In genomic region chr2:168500516-168500915, GRCh38 we compare ENCODE assay signal across 22 cellular contexts. TPM values are rescaled to one million over a fixed set of nuclear protein-coding genes. Genes with fewer than 3 reads are reported as not detected.
A peak's percentile ranks its signal among the peaks of the same experiment; 100 is the strongest.
DNase-seq lines count a peak whose midpoint lies in the region; ATAC-seq and TF ChIP-seq lines count a peak whose summit lies in the region.
"Had no signal": no experiment of that assay in that cellular context is flagged by ENCODE, and none has a peak within 500 bp of the region (broad histone marks: within the 10 kb centered on the region; RNA-seq: fewer than 3 reads in every experiment).

No MANE protein-coding gene starts in this region.

- DNase-seq in amniotic epithelial cell (ENCODE audit: low read depth) (peak; percentile 58), glutamatergic neuron (no peak), retinal pigment epithelial cell (ENCODE audit: low read depth) (peak; percentile 81), LoVo (ENCODE audit: low spot score) (no peak), HFFc6 (no peak)
- DNase-seq: BE2C; Calu3; CD4-positive, alpha-beta memory T cell; DMS153; H9; IMR-90; NCI-H1694; NCI-H2081; NCI-H2171; NCI-H345; NCI-H524; Peyer's patch had no signal

- H3K27me3 ChIP-seq in BLaER1 treated with 17β-estradiol and CSF1 and Interleukin-3, amounts not matched to agents 10 nM and 100 nM, result no peaks in the 10 kb centered on the region
- H3K27me3 ChIP-seq: BE2C, Peyer's patch, SJSA1 had no signal

- H3K4me3 ChIP-seq in BLaER1 treated with 17β-estradiol and CSF1 and Interleukin-3, amounts not matched to agents 10 nM and 100 nM, result no peak overlapping the region
- no peak overlapping the region for H3K4me3 ChIP-seq in retinal pigment epithelial cell (ENCODE audit: low read length)
- H3K4me3 ChIP-seq: A549, Peyer's patch, SJSA1 had no signal

- peak overlapping the region; percentile 56 for H3K27ac Mint-ChIP-seq in glutamatergic neuron (ENCODE audit: unreplicated experiment)
- no peak overlapping the region for H3K27ac Mint-ChIP-seq in HFFc6
- H3K27ac Mint-ChIP-seq: CD4-positive, alpha-beta memory T cell; H9 had no signal

- H3K4me2 ChIP-seq in BLaER1 treated with 17β-estradiol and CSF1 and Interleukin-3, amounts not matched to agents 10 nM and 100 nM, result peak overlapping the region in 7 of 11 experiments; percentile 15 to 63 (median 53); a peak in 13 of 22 replicates
- H3K4me2 ChIP-seq: A549, KMS-11 had no signal

- peaks cover 8 to 37% (median 21%) of the 10 kb centered on the region in 11 experiments; a peak in 14 of 22 replicates for H4K20me1 ChIP-seq in BLaER1 treated with 17β-estradiol and CSF1 and Interleukin-3, amounts not matched to agents 10 nM and 100 nM

- no peak overlapping the region for H3K27ac ChIP-seq in BLaER1 treated with 17β-estradiol and CSF1 and Interleukin-3, amounts not matched to agents 10 nM and 100 nM
- H3K27ac ChIP-seq: A549, KMS-11, Peyer's patch, SJSA1 had no signal

- peaks cover 13% of the 10 kb centered on the region for H3K36me3 Mint-ChIP-seq in glutamatergic neuron (ENCODE audit: unreplicated experiment)
- H3K36me3 Mint-ChIP-seq in HFFc6 (ENCODE audit: low read depth), result 0 out of 2 replicates have a peak, but pooled peaks cover 4% of the 10 kb centered on the region

- peaks cover 58 to 85% (median 69%) of the 10 kb centered on the region in 11 experiments for H3K9me3 ChIP-seq in BLaER1 treated with 17β-estradiol and CSF1 and Interleukin-3, amounts not matched to agents 10 nM and 100 nM (replicated peaks in 1 of 11)
- H3K9me3 ChIP-seq: A549, BE2C, Peyer's patch, SJSA1 had no signal

- H3K9me3 Mint-ChIP-seq in glutamatergic neuron (ENCODE audit: unreplicated experiment) (peaks cover 12% of the 10 kb centered on the region), HFFc6 (no peaks in the 10 kb centered on the region; the same call in 1 of the 2 replicates)

- peaks cover 0 to 24% (median 19%) of the 10 kb centered on the region in 10 experiments; a peak in 14 of 20 replicates for H3K4me1 ChIP-seq in BLaER1 treated with 17β-estradiol and CSF1 and Interleukin-3, amounts not matched to agents 10 nM and 100 nM
- H3K4me1 ChIP-seq: BE2C, Peyer's patch, SJSA1 had no signal

- H3K27me3 Mint-ChIP-seq in glutamatergic neuron (ENCODE audit: unreplicated experiment) (peaks cover 2% of the 10 kb centered on the region), HFFc6 (ENCODE audit: insufficient read depth) (peaks cover 2% of the 10 kb centered on the region; the same call in 1 of the 2 replicates)
- H3K27me3 Mint-ChIP-seq: CD4-positive, alpha-beta memory T cell had no signal

- ATAC-seq in GM19463 (IDR thresholded peaks at IDR 0.05; ENCODE audit: unreplicated experiment), result no peak
- ATAC-seq: A549 had no signal

- peaks cover 18 to 75% (median 62%) of the 10 kb centered on the region in 11 experiments for H3K36me3 ChIP-seq in BLaER1 treated with 17β-estradiol and CSF1 and Interleukin-3, amounts not matched to agents 10 nM and 100 nM
- H3K36me3 ChIP-seq: BE2C, Peyer's patch, SJSA1 had no signal

- H3K4me3 Mint-ChIP-seq in glutamatergic neuron (ENCODE audit: unreplicated experiment) (no peak overlapping the region), HFFc6 (no peak overlapping the region)
- H3K4me3 Mint-ChIP-seq: CD4-positive, alpha-beta memory T cell; H9 had no signal

- H3K4me1 Mint-ChIP-seq in glutamatergic neuron (ENCODE audit: low read depth, unreplicated experiment) (peaks cover 23% of the 10 kb centered on the region), HFFc6 (ENCODE audit: low read depth) (peaks cover 6% of the 10 kb centered on the region; the same call in 1 of the 2 replicates)

- no peak overlapping the region for H3K9ac ChIP-seq in BLaER1 treated with 17β-estradiol and CSF1 and Interleukin-3, amounts not matched to agents 10 nM and 100 nM
- H3K9ac ChIP-seq: KMS-11 had no signal

- TF ChIP-seq CTCF in glutamatergic neuron (IDR thresholded peaks at IDR 0.05; ENCODE audit: partially characterized antibody, unreplicated experiment) (no peak), retinal pigment epithelial cell (conservative IDR thresholded peaks at IDR 0.05; ENCODE audit: low read depth, low read length) (no peak), HFFc6 (IDR thresholded peaks at IDR 0.05) (no peak)

RNA-seq across cellular contexts. Expression of gene CERS6, which starts 44.4 kb away (rescaled TPM):
- 143 TPM for total RNA-seq in glutamatergic neuron (ENCODE audit: unreplicated experiment)
- total RNA-seq in HFFc6 (2021; fragmentation: NEBNext Ultra II Directional; extraction: Animal tissue kit (Norgen Biotek cat#: 25700)), result 1 to 10 TPM; 6.2 to 9.9 (median 7.5) TPM

Comparison
In these comparisons a context has a peak if more than half of its experiments do, and no peak if none do; other contexts are left out.
1. DNase-seq: peak in amniotic epithelial cell (single experiment) and retinal pigment epithelial cell (single experiment); none in glutamatergic neuron (single experiment), LoVo (single experiment) and HFFc6 (single experiment).
2. RNA of gene CERS6, which starts 44.4 kb away (total RNA-seq): 143 TPM in glutamatergic neuron (single experiment); 6.2 to 9.9 TPM in HFFc6; every median in the first group is over 10 times any median in the second.